ENCODE assay signal across 18 cellular contexts in genomic region chr14:73176673-73177072, GRCh38. TPM values are rescaled to one million over a fixed set of nuclear protein-coding genes. Genes with fewer than 3 reads are reported as not detected.
DNase-seq lines count a peak whose midpoint lies in the region; ATAC-seq and TF ChIP-seq lines count a peak whose summit lies in the region.
"Had no signal": no experiment of that assay in that cellular context is flagged by ENCODE, and none has a peak within 500 bp of the region (broad histone marks: within the 10 kb centered on the region; RNA-seq: fewer than 3 reads in every experiment).

No MANE protein-coding gene starts in this region.

- H2BK15ac ChIP-seq in mesenchymal stem cell (ENCODE audit: low read depth, poor library complexity, severe bottlenecking): no peak overlapping the region

- no peak overlapping the region for H4K8ac ChIP-seq in mesenchymal stem cell (ENCODE audit: low read length)

- H3K27me3 ChIP-seq in right cardiac atrium (ENCODE audit: control insufficient read depth, insufficient read depth) (no peaks in the 10 kb centered on the region), dorsolateral prefrontal cortex (no peaks in the 10 kb centered on the region), mesenchymal stem cell (ENCODE audit: control insufficient read depth in 1 of 2, insufficient read depth in 1 of 2, low read length in 2 of 2) (no peaks in the 10 kb centered on the region)
- H3K27me3 ChIP-seq: BLaER1 had no signal

- H3K4me3 ChIP-seq in right cardiac atrium (ENCODE audit: low read length) (no peak overlapping the region), dorsolateral prefrontal cortex (no peak overlapping the region), mesenchymal stem cell (ENCODE audit: insufficient read depth in 1 of 2, low read depth in 1 of 2, low read length in 2 of 2) (no peak overlapping the region)
- H3K4me3 ChIP-seq: BLaER1 had no signal

- H2BK5ac ChIP-seq in mesenchymal stem cell (ENCODE audit: low read depth, low read length, poor library complexity, severe bottlenecking): no peak overlapping the region

- H3K27ac ChIP-seq in right cardiac atrium (ENCODE audit: low read length) (peak overlapping the region; percentile 50), dorsolateral prefrontal cortex (peak overlapping the region in 41 of 59 donors; percentile 1 to 74 (median 46)), mesenchymal stem cell (ENCODE audit: low read length, poor library complexity, severe bottlenecking) (no peak overlapping the region)
- H3K27ac ChIP-seq: BLaER1 had no signal

- H3K27me3 Mint-ChIP-seq in natural killer cell treated with Interleukin-12 subunit alpha and Interleukin-12 subunit beta and Interleukin-15 and Interleukin-18, amount 100 ng/mL, for 72 hours: no peaks in the 10 kb centered on the region
- H3K27me3 Mint-ChIP-seq: activated B cell treated with CpG ODN at 0.5 μM for 24 hours; activated CD8-positive, alpha-beta T cell treated with anti-CD3 and anti-CD28 coated beads for 36 hours; IgD-negative memory B cell had no signal

- no peak overlapping the region for H3K23ac ChIP-seq in mesenchymal stem cell (ENCODE audit: low read length in 2 of 2)

- peak overlapping the region; percentile 48 for H2AK5ac ChIP-seq in mesenchymal stem cell (ENCODE audit: low read length, severe bottlenecking)

- no peak overlapping the region for H2AFZ ChIP-seq in mesenchymal stem cell (ENCODE audit: low read depth, low read length)

- DNase-seq in right cardiac atrium (no peak), cardiac septum (ENCODE audit: low spot score) (no peak), dorsolateral prefrontal cortex (no peak), mesenchymal stem cell (peak; percentile 16), islet precursor cell (no peak)
- DNase-seq in natural killer cell treated with Interleukin-12 subunit alpha and Interleukin-12 subunit beta and Interleukin-15 and Interleukin-18, amount 100 ng/mL, for 72 hours (ENCODE audit: low spot score): no peak
- DNase-seq: activated B cell treated with CpG ODN at 0.5 μM for 24 hours; activated CD8-positive, alpha-beta T cell treated with anti-CD3 and anti-CD28 coated beads for 36 hours; activated naive CD4-positive, alpha-beta T cell; effector memory CD4-positive, alpha-beta T cell; NCI-H1092 treated with DMSO at 0.1 percent for 48 hours; NCI-H2029 had no signal

- no peak overlapping the region for H2BK12ac ChIP-seq in mesenchymal stem cell (ENCODE audit: low read length in 2 of 2)

- no peaks in the 10 kb centered on the region for H3K9me3 Mint-ChIP-seq in natural killer cell treated with Interleukin-12 subunit alpha and Interleukin-12 subunit beta and Interleukin-15 and Interleukin-18, amount 100 ng/mL, for 72 hours
- H3K9me3 Mint-ChIP-seq: activated B cell treated with CpG ODN at 0.5 μM for 24 hours; activated CD8-positive, alpha-beta T cell treated with anti-CD3 and anti-CD28 coated beads for 36 hours; IgD-negative memory B cell; T-helper 2 cell treated with Interferon-gamma antibody and Interleukin-4, amounts not matched to agents 5 μg/mL and 100 μg/mL, for 36 hours had no signal

- H3K14ac ChIP-seq in mesenchymal stem cell (ENCODE audit: low read length in 2 of 2): no peak overlapping the region

- H3K9ac ChIP-seq in mesenchymal stem cell (ENCODE audit: low read length): no peak overlapping the region
- H3K9ac ChIP-seq: BLaER1 had no signal

- peak overlapping the region in 1 of 2 donors; percentile 43 for H3K27ac Mint-ChIP-seq in natural killer cell treated with Interleukin-12 subunit alpha and Interleukin-12 subunit beta and Interleukin-15 and Interleukin-18, amount 100 ng/mL, for 72 hours
- H3K27ac Mint-ChIP-seq: activated B cell treated with CpG ODN at 0.5 μM for 24 hours; activated CD8-positive, alpha-beta T cell treated with anti-CD3 and anti-CD28 coated beads for 36 hours; IgD-negative memory B cell; T-helper 2 cell treated with Interferon-gamma antibody and Interleukin-4, amounts not matched to agents 5 μg/mL and 100 μg/mL, for 36 hours had no signal

- H3K4me3 Mint-ChIP-seq in natural killer cell treated with Interleukin-12 subunit alpha and Interleukin-12 subunit beta and Interleukin-15 and Interleukin-18, amount 100 ng/mL, for 72 hours: no peak overlapping the region
- H3K4me3 Mint-ChIP-seq: activated B cell treated with CpG ODN at 0.5 μM for 24 hours; activated CD8-positive, alpha-beta T cell treated with anti-CD3 and anti-CD28 coated beads for 36 hours; IgD-negative memory B cell; T-helper 2 cell treated with Interferon-gamma antibody and Interleukin-4, amounts not matched to agents 5 μg/mL and 100 μg/mL, for 36 hours had no signal

- peaks cover 21% of the 10 kb centered on the region for H3K36me3 Mint-ChIP-seq in natural killer cell treated with Interleukin-12 subunit alpha and Interleukin-12 subunit beta and Interleukin-15 and Interleukin-18, amount 100 ng/mL, for 72 hours
- H3K36me3 Mint-ChIP-seq: IgD-negative memory B cell had no signal

- no peak overlapping the region for H2BK120ac ChIP-seq in mesenchymal stem cell (ENCODE audit: low read depth, low read length)

- peak in 1 of 56 donors; percentile 0 for TF ChIP-seq CTCF in dorsolateral prefrontal cortex (IDR thresholded peaks at IDR 0.05 in 54 of 56, conservative IDR thresholded peaks at IDR 0.05 in 2 of 56; ENCODE audit: low read depth in 1 of 56, partially characterized antibody in 56 of 56)

- peaks cover 20 to 49% of the 10 kb centered on the region in 2 experiments for H3K36me3 ChIP-seq in mesenchymal stem cell (ENCODE audit: control insufficient read depth in 1 of 2, insufficient read depth in 2 of 2, low read depth in 1 of 2, low read length in 2 of 2)

- intact Hi-C loops in right cardiac atrium (cut with DNase I) (loop anchor here in 3 of 4 donors (10.0 kb wide), 2 partner anchors 98 to 298 kb away; no protein-coding TSS in a partner anchor), cardiac septum (cut with DNase I) (loop anchor here (5.0 kb wide), 1 partner anchor 296 kb away; no protein-coding TSS in a partner anchor), dorsolateral prefrontal cortex (cut with DNase I) (loop anchor here in 1 of 2 donors (10.0 kb wide), 1 partner anchor 108 kb away; no protein-coding TSS in a partner anchor)

- peaks cover 3% of the 10 kb centered on the region for H3K4me1 ChIP-seq in right cardiac atrium (ENCODE audit: control insufficient read depth, insufficient read depth, low read length)
- H3K4me1 ChIP-seq in mesenchymal stem cell (ENCODE audit: control insufficient read depth, insufficient read depth, low read depth, low read length): peaks cover 3% of the 10 kb centered on the region
- H3K4me1 ChIP-seq: BLaER1 had no signal

- H3K79me1 ChIP-seq in mesenchymal stem cell (replicated peaks; ENCODE audit: low read length, poor library complexity, severe bottlenecking): peaks cover 9% of the 10 kb centered on the region

- no peak for ATAC-seq in right cardiac atrium
- ATAC-seq in natural killer cell treated with Interleukin-12 subunit alpha and Interleukin-12 subunit beta and Interleukin-15 and Interleukin-18, amount 100 ng/mL, for 72 hours: no peak
- no peak for ATAC-seq in HG03095 (IDR thresholded peaks at IDR 0.05; ENCODE audit: unreplicated experiment)
- ATAC-seq in HG02759 (IDR thresholded peaks at IDR 0.05; ENCODE audit: unreplicated experiment): no peak
- ATAC-seq: activated CD8-positive, alpha-beta T cell treated with anti-CD3 and anti-CD28 coated beads for 36 hours; esophagus mucosa had no signal

- H3K9me3 ChIP-seq in right cardiac atrium (ENCODE audit: control insufficient read depth, low read length) (no peaks in the 10 kb centered on the region), mesenchymal stem cell (ENCODE audit: control insufficient read depth, low read length) (no peaks in the 10 kb centered on the region)
- H3K9me3 ChIP-seq: BLaER1 had no signal

- no peak overlapping the region for H3K4me2 ChIP-seq in mesenchymal stem cell (ENCODE audit: low read length, poor library complexity, severe bottlenecking)
- H3K4me2 ChIP-seq: BLaER1 had no signal

- 60% methylated on average over 3 of the region's 3 CpGs for WGBS in right cardiac atrium
- WGBS in mesenchymal stem cell: 70% methylated on average over 3 of the region's 3 CpGs

- no peak overlapping the region for H4K91ac ChIP-seq in mesenchymal stem cell (ENCODE audit: low read length)

- H3K4ac ChIP-seq in mesenchymal stem cell (ENCODE audit: low read depth in 1 of 2, low read length in 2 of 2): no peak overlapping the region

- no peak overlapping the region for H3K18ac ChIP-seq in mesenchymal stem cell (ENCODE audit: low read depth in 1 of 2, low read length in 2 of 2)

- H3K4me1 Mint-ChIP-seq in natural killer cell treated with Interleukin-12 subunit alpha and Interleukin-12 subunit beta and Interleukin-15 and Interleukin-18, amount 100 ng/mL, for 72 hours (ENCODE audit: low read depth in 2 of 2): peaks cover 6 to 24% of the 10 kb centered on the region in 2 donors
- H3K4me1 Mint-ChIP-seq: activated B cell treated with CpG ODN at 0.5 μM for 24 hours, IgD-negative memory B cell had no signal

RNA-seq across cellular contexts. Expression of gene PSEN1, which starts 40.4 kb away (rescaled TPM):
- total RNA-seq in right cardiac atrium: 10 to 100 TPM; 27.1 to 32.0 (median 29.8) TPM
- 12.8 TPM for polyA plus RNA-seq in right cardiac atrium
- total RNA-seq in cardiac septum: 20.5 TPM
- 100 to 1,000 TPM in 44 of 120 experiments, 10 to 100 TPM in 76; 53.3 to 206 (median 92.7) TPM for total RNA-seq in dorsolateral prefrontal cortex
- 50.3 TPM for polyA plus RNA-seq in mesenchymal stem cell (2013, experiment 1 of 2)
- 52.0 TPM for polyA plus RNA-seq in mesenchymal stem cell (2013, experiment 2 of 2)
- total RNA-seq in natural killer cell treated with Interleukin-12 subunit alpha and Interleukin-12 subunit beta and Interleukin-15 and Interleukin-18, amount 100 ng/mL, for 72 hours: 10 to 100 TPM; 39.5 to 64.0 TPM
